Comparison of ENCODE assay signal across 16 cellular contexts in the genomic region with DNA sequence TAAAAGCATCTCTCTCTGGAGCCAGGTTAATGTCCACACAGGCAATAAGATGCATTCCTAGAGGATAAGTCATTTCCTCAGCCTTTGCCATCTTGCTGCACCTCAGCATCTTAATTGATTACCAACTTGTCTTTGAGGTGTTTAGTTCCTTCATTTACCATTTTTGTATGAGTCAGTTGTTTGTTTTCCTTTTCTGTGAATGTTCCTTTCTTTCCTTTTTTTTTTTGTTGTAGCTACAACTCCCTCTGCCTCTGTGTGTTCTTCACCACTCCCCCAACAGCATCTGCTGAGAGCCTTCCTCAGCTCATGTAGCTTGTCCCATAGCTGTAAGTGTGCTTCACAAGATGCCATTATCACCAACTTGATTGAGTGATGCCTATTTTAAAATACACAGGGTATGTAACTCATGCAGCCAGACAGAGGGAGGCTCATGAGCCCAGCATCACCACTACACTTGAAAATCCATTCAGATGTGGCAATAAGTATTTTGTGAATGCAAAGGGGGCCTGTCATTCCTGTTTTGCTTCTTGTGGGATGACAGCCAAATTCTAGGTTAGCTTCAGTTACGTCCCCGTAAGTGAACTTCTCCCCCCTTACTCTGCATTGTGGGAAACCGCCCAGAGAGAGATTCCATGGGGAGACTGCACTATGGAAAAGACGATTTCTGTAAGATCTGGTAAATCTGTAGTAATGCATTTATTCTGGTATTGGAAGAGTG.
DNase-seq lines count a peak whose midpoint lies in the region; ATAC-seq and TF ChIP-seq lines count a peak whose summit lies in the region.
"Had no signal": no experiment of that assay in that cellular context is flagged by ENCODE, and none has a peak within 500 bp of the region (broad histone marks: within the 10 kb centered on the region; RNA-seq: fewer than 3 reads in every experiment).

No MANE protein-coding gene starts in this region.

- no peaks in the 10 kb centered on the region for H4K20me1 ChIP-seq in mammary epithelial cell (ENCODE audit: insufficient read depth, low read length)

- no peak overlapping the region for H2BK5ac ChIP-seq in mesenchymal stem cell (ENCODE audit: low read depth, low read length, poor library complexity, severe bottlenecking)

- peak overlapping the region; percentile 79 for H4K8ac ChIP-seq in mesenchymal stem cell (ENCODE audit: low read length)

- H3K4me1 ChIP-seq in mammary epithelial cell (ENCODE audit: insufficient read depth, low read length) (peaks cover 20% of the 10 kb centered on the region), mesenchymal stem cell (ENCODE audit: control insufficient read depth, insufficient read depth, low read depth, low read length) (peaks cover 3% of the 10 kb centered on the region)
- H3K4me1 ChIP-seq: prostate gland had no signal

- H3K36me3 ChIP-seq in mammary epithelial cell (ENCODE audit: insufficient read depth, low read length) (no peaks in the 10 kb centered on the region), mesenchymal stem cell (ENCODE audit: control insufficient read depth in 1 of 2, insufficient read depth in 2 of 2, low read depth in 1 of 2, low read length in 2 of 2) (no peaks in the 10 kb centered on the region)
- H3K36me3 ChIP-seq: prostate gland had no signal

- H3K27me3 ChIP-seq in mammary epithelial cell (ENCODE audit: insufficient read depth, low read length) (no peaks in the 10 kb centered on the region), mesenchymal stem cell (ENCODE audit: control insufficient read depth in 1 of 2, insufficient read depth in 1 of 2, low read length in 2 of 2) (no peaks in the 10 kb centered on the region)

- H2BK15ac ChIP-seq in mesenchymal stem cell (ENCODE audit: low read depth, poor library complexity, severe bottlenecking): no peak overlapping the region

- peak overlapping the region; percentile 59 for H3K4me2 ChIP-seq in mammary epithelial cell (ENCODE audit: insufficient read depth, low read depth, low read length)
- H3K4me2 ChIP-seq in mesenchymal stem cell (ENCODE audit: low read length, poor library complexity, severe bottlenecking): peak overlapping the region; percentile 51

- no peaks in the 10 kb centered on the region for H3K79me2 ChIP-seq in mammary epithelial cell (ENCODE audit: insufficient read depth, low read length)

- no peaks in the 10 kb centered on the region for H3K9me3 ChIP-seq in mammary epithelial cell (replicated peaks; ENCODE audit: insufficient read depth, low read length)
- no peaks in the 10 kb centered on the region for H3K9me3 ChIP-seq in mesenchymal stem cell (ENCODE audit: control insufficient read depth, low read length)
- H3K9me3 ChIP-seq: prostate gland had no signal

- no peak overlapping the region for H3K4me3 ChIP-seq in mammary epithelial cell (replicated peaks in 1 of 3; ENCODE audit: insufficient read depth in 1 of 3, low read depth in 2 of 3, low read length in 3 of 3)
- no peak overlapping the region for H3K4me3 ChIP-seq in mesenchymal stem cell (ENCODE audit: insufficient read depth in 1 of 2, low read depth in 1 of 2, low read length in 2 of 2)
- H3K4me3 ChIP-seq: prostate gland had no signal

- H2BK120ac ChIP-seq in mesenchymal stem cell (ENCODE audit: low read depth, low read length): peak overlapping the region; percentile 27

- ATAC-seq in HG03342 (IDR thresholded peaks at IDR 0.05; ENCODE audit: unreplicated experiment) (no peak), GM21786 (IDR thresholded peaks at IDR 0.05; ENCODE audit: unreplicated experiment) (no peak)
- ATAC-seq: activated T-cell treated with anti-CD3 and anti-CD28 coated beads, Interleukin-2, amount 50 U/mL, for 4 hours; WTC11 had no signal

- H3K9ac ChIP-seq in mammary epithelial cell (ENCODE audit: insufficient read depth, low read length) (no peak overlapping the region), mesenchymal stem cell (ENCODE audit: low read length) (peak overlapping the region; percentile 70)

- intact Hi-C loops in mammary epithelial cell (cut with micrococcal nuclease): no loop called here

- no peaks in the 10 kb centered on the region for H3K79me1 ChIP-seq in mesenchymal stem cell (replicated peaks; ENCODE audit: low read length, poor library complexity, severe bottlenecking)

- peak overlapping the region; percentile 2 for H4K91ac ChIP-seq in mesenchymal stem cell (ENCODE audit: low read length)

- no peak overlapping the region for H2AFZ ChIP-seq in mammary epithelial cell (ENCODE audit: low read depth, low read length)
- H2AFZ ChIP-seq in mesenchymal stem cell (ENCODE audit: low read depth, low read length): no peak overlapping the region

- DNase-seq in DMS79 (lab: John Stamatoyannopoulos, UW) (peak; percentile 61), LoVo (ENCODE audit: low spot score) (peak; percentile 34), mammary epithelial cell (peak; percentile 48), mesenchymal stem cell (peak; percentile 56), T-helper 1 cell (no peak), caudate nucleus (lab: John Stamatoyannopoulos, UW) (no peak)
- DNase-seq: activated T-cell treated with anti-CD3 and anti-CD28 coated beads, Interleukin-2, amount 50 U/mL, for 4 hours; amniotic stem cell; CD4-positive, CD25-positive, alpha-beta regulatory T cell; NCI-H510A treated with DMSO at 0.1 percent for 48 hours; SIG-M5 had no signal

- H3K4ac ChIP-seq in mesenchymal stem cell (ENCODE audit: low read depth in 1 of 2, low read length in 2 of 2): peak overlapping the region in 1 of 2 experiments; percentile 85

- peak overlapping the region; percentile 23 to 71 for H3K18ac ChIP-seq in mesenchymal stem cell (ENCODE audit: low read depth in 1 of 2, low read length in 2 of 2)

- dilution Hi-C loops in mammary epithelial cell (cut with HindIII; ENCODE audit: low sequenced_read_pairs): no loop called here

- 79% methylated on average over 4 of the region's 4 CpGs for WGBS in mammary epithelial cell (ENCODE audit: low coverage, missing lambda C conversion rate)
- WGBS in mesenchymal stem cell: 57% methylated on average over 3 of the region's 4 CpGs

- no peak overlapping the region for H3K14ac ChIP-seq in mesenchymal stem cell (ENCODE audit: low read length in 2 of 2)

- in situ Hi-C loops in mammary epithelial cell (cut with MboI; ENCODE audit: low sequenced_read_pairs in 2 of 2): no loop called here

- no peak overlapping the region for H2AK5ac ChIP-seq in mesenchymal stem cell (ENCODE audit: low read length, severe bottlenecking)

- CTCF ChIA-PET in mammary epithelial cell (lab: Charles Lee; ENCODE audit: low non-redundant PET): no interaction called here

- H2BK12ac ChIP-seq in mesenchymal stem cell (ENCODE audit: low read length in 2 of 2): peak overlapping the region in 1 of 2 experiments; percentile 81

- peak overlapping the region; percentile 45 for H3K27ac ChIP-seq in mammary epithelial cell (ENCODE audit: insufficient read depth, low read depth, low read length)
- no peak overlapping the region for H3K27ac ChIP-seq in mesenchymal stem cell (ENCODE audit: low read length, poor library complexity, severe bottlenecking)
- H3K27ac ChIP-seq in caudate nucleus (ENCODE audit: low read depth, low read length): no peak overlapping the region
- H3K27ac ChIP-seq: HL-60, prostate gland had no signal

- no peak overlapping the region for H3K23ac ChIP-seq in mesenchymal stem cell (ENCODE audit: low read length in 2 of 2)

- TF ChIP-seq CTCF in mammary epithelial cell (conservative IDR thresholded peaks at IDR 0.05 in 1 of 2, IDR thresholded peaks at IDR 0.05 in 1 of 2; ENCODE audit: extremely low read depth in 1 of 2, insufficient read depth in 1 of 2, low read depth in 1 of 2, low read length in 2 of 2): no peak

- no TSS peak for BruUV-seq in mammary epithelial cell (replicated peaks; lab: Mats Ljungman, UMichigan)

Comparison
In these comparisons a context has a peak if more than half of its experiments do, and no peak if none do; other contexts are left out.
1. DNase-seq: peak in DMS79 (single experiment), LoVo (single experiment), mammary epithelial cell (single experiment) and mesenchymal stem cell (single experiment); none in T-helper 1 cell (0 of 5) and caudate nucleus (0 of 61).